In the genomic region with DNA sequence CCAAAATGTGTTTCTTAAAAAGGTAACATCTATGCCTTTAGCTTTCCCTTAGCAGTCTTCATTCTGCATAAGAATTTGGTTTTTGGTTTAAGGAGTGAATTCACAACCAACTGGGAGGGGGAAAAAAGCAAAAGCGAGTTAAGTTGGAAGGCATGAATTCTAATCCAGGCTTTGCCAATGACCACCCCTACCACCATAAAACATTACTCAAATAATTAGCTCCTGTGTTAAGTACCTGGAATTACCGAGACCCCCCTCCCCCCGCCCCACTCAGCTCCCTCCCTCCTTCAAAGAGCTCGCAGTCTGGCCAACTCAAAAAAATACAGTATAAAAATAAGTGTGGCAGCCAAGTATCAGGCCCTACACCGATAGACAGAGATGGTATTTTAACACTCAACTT, we compare ENCODE assay signal across 2 cellular contexts.
TF ChIP-seq lines count a peak whose summit lies in the region.

No MANE protein-coding gene starts in this region.

TF ChIP-seq in HepG2, 621 proteins besides CTCF, POLR2A, EP300 and RAD21:
- TF ChIP-seq WIZ (CRISPR knock-in tag; IDR thresholded peaks at IDR 0.05) (no peak), ZNF891 (CRISPR knock-in tag; IDR thresholded peaks at IDR 0.05) (no peak), ZNF788 (CRISPR knock-in tag; IDR thresholded peaks at IDR 0.05; ENCODE audit: borderline replicate concordance) (no peak), ZNF326 (CRISPR knock-in tag; IDR thresholded peaks at IDR 0.05; ENCODE audit: borderline replicate concordance) (no peak), ZFP41 (CRISPR knock-in tag; IDR thresholded peaks at IDR 0.05; ENCODE audit: borderline replicate concordance) (no peak)
- TF ChIP-seq, protein P1, sequence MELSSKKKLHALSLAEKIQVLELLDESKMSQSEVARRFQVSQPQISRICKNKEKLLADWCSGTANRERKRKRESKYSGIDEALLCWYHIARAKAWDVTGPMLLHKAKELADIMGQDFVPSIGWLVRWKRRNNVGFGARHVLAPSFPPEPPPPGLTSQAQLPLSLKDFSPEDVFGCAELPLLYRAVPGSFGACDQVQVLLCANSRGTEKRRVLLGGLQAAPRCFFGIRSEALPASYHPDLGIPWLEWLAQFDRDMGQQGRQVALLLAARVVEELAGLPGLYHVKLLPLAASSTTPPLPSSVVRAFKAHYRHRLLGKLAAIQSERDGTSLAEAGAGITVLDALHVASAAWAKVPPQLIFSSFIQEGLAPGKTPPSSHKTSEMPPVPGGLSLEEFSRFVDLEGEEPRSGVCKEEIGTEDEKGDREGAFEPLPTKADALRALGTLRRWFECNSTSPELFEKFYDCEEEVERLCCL (CRISPR knock-in tag; IDR thresholded peaks at IDR 0.05; ENCODE audit: borderline replicate concordance) = no peak

TF ChIP-seq in GM12891, 5 proteins besides CTCF, POLR2A, EP300 and RAD21:
- TF ChIP-seq TAF1 (IDR thresholded peaks at IDR 0.05; ENCODE audit: low read depth, low read length) (no peak), POU2F2 (IDR thresholded peaks at IDR 0.05; ENCODE audit: low read depth, low read length) (no peak), POLR2AphosphoS5 (IDR thresholded peaks at IDR 0.05; ENCODE audit: low read depth, low read length) (no peak), SPI1 (IDR thresholded peaks at IDR 0.05; ENCODE audit: low read depth, low read length) (no peak), PAX5 (IDR thresholded peaks at IDR 0.05; ENCODE audit: insufficient read depth, low read length, severe bottlenecking) (no peak)
